9 cellular contexts compared by ENCODE assay signal in genomic region chr6:5398530-5398929, GRCh38.
DNase-seq lines count a peak whose midpoint lies in the region; ATAC-seq and TF ChIP-seq lines count a peak whose summit lies in the region.
"Had no signal": no experiment of that assay in that cellular context is flagged by ENCODE, and none has a peak within 500 bp of the region (broad histone marks: within the 10 kb centered on the region; RNA-seq: fewer than 3 reads in every experiment).

No MANE protein-coding gene starts in this region.

- no peak overlapping the region for H4K91ac ChIP-seq in neuronal stem cell (ENCODE audit: low read depth, low read length, poor library complexity)

- POLR2A ChIA-PET in AG04449 (lab: Yijun Ruan, JAX) = no interaction called here

- no peak overlapping the region for H3K4ac ChIP-seq in neuronal stem cell (ENCODE audit: low read length)

- H3K27ac Mint-ChIP-seq in T-helper 17 cell = no peak overlapping the region

- no peak overlapping the region for H3K23ac ChIP-seq in neuronal stem cell (ENCODE audit: low read depth, low read length, poor library complexity)

- no peak overlapping the region for H2AFZ ChIP-seq in neuronal stem cell (ENCODE audit: low read length)

- H3K9me3 ChIP-seq in T-helper 17 cell (ENCODE audit: control insufficient read depth, low read length, poor library complexity, severe bottlenecking) (no peaks in the 10 kb centered on the region), neuronal stem cell (replicated peaks in 1 of 2; ENCODE audit: control insufficient read depth in 2 of 2, insufficient read depth in 1 of 2, low read depth in 1 of 2, low read length in 2 of 2) (no peaks in the 10 kb centered on the region)

- H4K8ac ChIP-seq in neuronal stem cell (ENCODE audit: low read depth, low read length) = no peak overlapping the region

- TF ChIP-seq CTCF in AG04449 (IDR thresholded peaks at IDR 0.05; ENCODE audit: insufficient read depth, low read length, missing control alignments) = peak; percentile 47
- TF ChIP-seq CTCF in GM06990 (IDR thresholded peaks at IDR 0.05; ENCODE audit: insufficient read depth, low read length, poor library complexity, severe bottlenecking) = peak; percentile 61
- TF ChIP-seq CTCF in fibroblast of the aortic adventitia (IDR thresholded peaks at IDR 0.05; ENCODE audit: insufficient read depth, low read length) = peak; percentile 56

- no peak overlapping the region for H3K18ac ChIP-seq in neuronal stem cell (ENCODE audit: low read length)

- peak; percentile 82 for ATAC-seq in T-helper 17 cell
- ATAC-seq in HG03097 (IDR thresholded peaks at IDR 0.05; ENCODE audit: low FRiP score, unreplicated experiment) = no peak

- H3K4me3 ChIP-seq in AG04449 (ENCODE audit: low read depth, low read length) = no peak overlapping the region
- no peak overlapping the region for H3K4me3 ChIP-seq in GM06990 (replicated peaks; ENCODE audit: low read depth, low read length)
- H3K4me3 ChIP-seq in fibroblast of the aortic adventitia (ENCODE audit: low read depth, low read length) = no peak overlapping the region
- no peak overlapping the region for H3K4me3 ChIP-seq in neuronal stem cell (ENCODE audit: low read length in 2 of 2)
- H3K4me3 ChIP-seq: lung had no signal

- H3K36me3 ChIP-seq in GM06990 (ENCODE audit: control insufficient read depth, insufficient read depth, low read length) = no peaks in the 10 kb centered on the region
- peaks cover 0 to 2% of the 10 kb centered on the region in 2 donors for H3K36me3 ChIP-seq in neuronal stem cell (replicated peaks in 1 of 2; ENCODE audit: control insufficient read depth in 2 of 2, insufficient read depth in 2 of 2, low read length in 2 of 2)

- no peaks in the 10 kb centered on the region for H3K4me1 ChIP-seq in neuronal stem cell (ENCODE audit: control insufficient read depth in 2 of 2, insufficient read depth in 1 of 2, low read depth in 1 of 2, low read length in 2 of 2)

- no peak overlapping the region for H2AK5ac ChIP-seq in neuronal stem cell (ENCODE audit: low read depth, low read length)

- H3K27ac ChIP-seq in neuronal stem cell (replicated peaks; ENCODE audit: low read length) = no peak overlapping the region

- peaks cover 2% of the 10 kb centered on the region for H3K36me3 Mint-ChIP-seq in T-helper 17 cell (ENCODE audit: low read depth)

- no peak overlapping the region for H3K14ac ChIP-seq in neuronal stem cell (ENCODE audit: low read length)

- CTCF ChIA-PET in AG04449 (lab: Yijun Ruan, JAX) = interaction anchor here (1.0 kb wide), 5 partner anchors 32 to 341 kb away, joined by 3 to 8 read pairs (median 4); no protein-coding TSS in a partner anchor

- no peak overlapping the region for H2BK5ac ChIP-seq in neuronal stem cell (ENCODE audit: low read length)

- no peak overlapping the region for H2BK15ac ChIP-seq in neuronal stem cell (ENCODE audit: low read length)

- H3K4me2 ChIP-seq in neuronal stem cell (ENCODE audit: insufficient read depth, low read length, poor library complexity, severe bottlenecking) = no peak overlapping the region

- no CpG with 5 or more reads among the region's 1 CpG for WGBS in neuronal stem cell (ENCODE audit: extremely low coverage in 2 of 2, insufficient read length in 2 of 2, insufficient replicate concordance in 1 of 2), 2 donors

- H3K4me1 Mint-ChIP-seq in T-helper 17 cell = peaks cover 16% of the 10 kb centered on the region

- no peak overlapping the region for H2BK12ac ChIP-seq in neuronal stem cell (ENCODE audit: low read length)

- DNase-seq in AG04449 (ENCODE audit: low read depth, low spot score) (peak; percentile 17), GM06990 (ENCODE audit: extremely low read depth, insufficient read length) (peak; percentile 42), LoVo (ENCODE audit: low spot score) (peak; percentile 29), T-helper 17 cell (no peak), fibroblast of the aortic adventitia (ENCODE audit: low read depth) (peak; percentile 65), neuronal stem cell (ENCODE audit: low spot score) (no peak)
- DNase-seq in stimulated activated CD8-positive, alpha-beta memory T cell treated with anti-CD3 and anti-CD28 coated beads, Interleukin-4, amount 100 ng/mL, for 48 hours = peak; percentile 30

- H3K9ac ChIP-seq in neuronal stem cell (ENCODE audit: low read depth, low read length, poor library complexity) = no peak overlapping the region

- no peaks in the 10 kb centered on the region for H3K79me1 ChIP-seq in neuronal stem cell (ENCODE audit: low read depth, low read length)

- H3K27me3 Mint-ChIP-seq in T-helper 17 cell = no peaks in the 10 kb centered on the region

- no peaks in the 10 kb centered on the region for H3K27me3 ChIP-seq in GM06990 (replicated peaks; ENCODE audit: control insufficient read depth, insufficient read depth, low read length)
- no peaks in the 10 kb centered on the region for H3K27me3 ChIP-seq in neuronal stem cell (ENCODE audit: control insufficient read depth in 3 of 3, insufficient read depth in 3 of 3, low read depth in 1 of 3, low read length in 3 of 3)

- H3K4me3 Mint-ChIP-seq in T-helper 17 cell = no peak overlapping the region

- H2BK120ac ChIP-seq in neuronal stem cell (ENCODE audit: low read depth, low read length) = no peak overlapping the region

Comparison
In these comparisons a context has a peak if more than half of its experiments do, and no peak if none do; other contexts are left out.
1. DNase-seq: peak in AG04449 (single experiment), GM06990 (single experiment), LoVo (single experiment), fibroblast of the aortic adventitia (single experiment) and stimulated activated CD8-positive, alpha-beta memory T cell treated with anti-CD3 and anti-CD28 coated beads, Interleukin-4, amount 100 ng/mL, for 48 hours (single experiment); none in T-helper 17 cell (0 of 3) and neuronal stem cell (single experiment).
2. Peak in every context shown above with its lines, with median percentiles within 50 percentile points of each other: CTCF ChIP-seq.